In genomic region chr15:77513226-77513625, GRCh38 we compare ENCODE assay signal across 22 cellular contexts.
A peak's percentile ranks its signal among the peaks of the same experiment; 100 is the strongest.
DNase-seq lines count a peak whose midpoint lies in the region; ATAC-seq and TF ChIP-seq lines count a peak whose summit lies in the region.
"Had no signal": no experiment of that assay in that cellular context is flagged by ENCODE, and none has a peak within 500 bp of the region (broad histone marks: within the 10 kb centered on the region; RNA-seq: fewer than 3 reads in every experiment).

No MANE protein-coding gene starts in this region.

- no peaks in the 10 kb centered on the region for H3K27me3 Mint-ChIP-seq in Caco-2 (ENCODE audit: insufficient read depth, unreplicated experiment)
- H3K27me3 Mint-ChIP-seq: B cell had no signal

- H3K27me3 ChIP-seq in adrenal gland (no peaks in the 10 kb centered on the region), gastrocnemius medialis (no peaks in the 10 kb centered on the region), Caco-2 (replicated peaks; ENCODE audit: control insufficient read depth, insufficient read depth, low read length) (no peaks in the 10 kb centered on the region)
- H3K27me3 ChIP-seq: Peyer's patch had no signal

- CTCF ChIA-PET in Caco-2 (lab: Charles Lee): no interaction called here

- TF ChIP-seq POLR2A in adrenal gland (IDR thresholded peaks at IDR 0.05): no peak
- TF ChIP-seq POLR2A in gastrocnemius medialis (IDR thresholded peaks at IDR 0.05): no peak

- TF ChIP-seq CTCF in adrenal gland (IDR thresholded peaks at IDR 0.05) (no peak), gastrocnemius medialis (IDR thresholded peaks at IDR 0.05 in 4 of 5, conservative IDR thresholded peaks at IDR 0.05 in 1 of 5) (no peak), Caco-2 (IDR thresholded peaks at IDR 0.05; ENCODE audit: insufficient read depth in 1 of 2, low read depth in 1 of 2, low read length in 1 of 2, severe bottlenecking in 1 of 2, unreplicated experiment in 1 of 2) (no peak)

- POLR2A ChIA-PET in Caco-2 (lab: Charles Lee): no interaction called here

- no peak overlapping the region for H3K4me3 Mint-ChIP-seq in Caco-2 (ENCODE audit: unreplicated experiment)
- H3K4me3 Mint-ChIP-seq: B cell had no signal

- intact Hi-C loops in adrenal gland (cut with DNase I): no loop called here
- intact Hi-C loops in left cardiac atrium (cut with DNase I): no loop called here
- intact Hi-C loops in gastrocnemius medialis (cut with DNase I; ENCODE audit: low total_unique reads): no loop called here
- intact Hi-C loops in Caco-2 (cut with micrococcal nuclease; ENCODE audit: unreplicated experiment): no loop called here

- H3K4me3 ChIP-seq in adrenal gland (no peak overlapping the region), gastrocnemius medialis (no peak overlapping the region), Caco-2 (ENCODE audit: low read depth, low read length) (no peak overlapping the region)
- H3K4me3 ChIP-seq: A549, K562, Peyer's patch had no signal

- BruUV-seq in Caco-2 (replicated peaks; lab: Mats Ljungman, UMichigan): no TSS peak

- H3K36me3 ChIP-seq in adrenal gland (replicated peaks in 1 of 2): no peaks in the 10 kb centered on the region
- no peaks in the 10 kb centered on the region for H3K36me3 ChIP-seq in gastrocnemius medialis
- no peaks in the 10 kb centered on the region for H3K36me3 ChIP-seq in Caco-2 (ENCODE audit: control insufficient read depth, insufficient read depth, low read length)
- H3K36me3 ChIP-seq: Peyer's patch had no signal

- H3K9me3 Mint-ChIP-seq in Caco-2 (ENCODE audit: unreplicated experiment): no peaks in the 10 kb centered on the region

- H3K4me1 ChIP-seq in adrenal gland (replicated peaks in 1 of 2) (peaks cover 7 to 10% of the 10 kb centered on the region in 2 donors), gastrocnemius medialis (peaks cover 26 to 38% of the 10 kb centered on the region in 2 donors), Caco-2 (no peaks in the 10 kb centered on the region)
- H3K4me1 ChIP-seq: A549 had no signal

- no peaks in the 10 kb centered on the region for H3K36me3 Mint-ChIP-seq in Caco-2 (ENCODE audit: insufficient read depth, unreplicated experiment)
- H3K36me3 Mint-ChIP-seq: CD14-positive monocyte had no signal

- H3K4me1 Mint-ChIP-seq in Caco-2 (ENCODE audit: low read depth, unreplicated experiment): no peaks in the 10 kb centered on the region

- H3K27ac Mint-ChIP-seq in Caco-2 (ENCODE audit: unreplicated experiment): no peak overlapping the region
- H3K27ac Mint-ChIP-seq: B cell, CD14-positive monocyte had no signal

- ATAC-seq in left cardiac atrium: peak; percentile 67 to 80
- peak; percentile 92 to 95 for ATAC-seq in gastrocnemius medialis
- ATAC-seq in GM18909 (IDR thresholded peaks at IDR 0.05; ENCODE audit: poor library complexity, unreplicated experiment): no peak
- ATAC-seq: A549, K562 had no signal

- 64 to 78% (median 70%) methylated on average over 4 of the region's 4 CpGs for WGBS in adrenal gland, 4 donors

- no peaks in the 10 kb centered on the region for H3K9me3 ChIP-seq in adrenal gland (replicated peaks in 1 of 3)
- no peaks in the 10 kb centered on the region for H3K9me3 ChIP-seq in gastrocnemius medialis
- H3K9me3 ChIP-seq in Caco-2: no peaks in the 10 kb centered on the region
- H3K9me3 ChIP-seq: A549, Peyer's patch had no signal

- H3K27ac ChIP-seq in adrenal gland (no peak overlapping the region), gastrocnemius medialis (peak overlapping the region; percentile 56 to 71 (median 59))
- H3K27ac ChIP-seq: A549, Peyer's patch had no signal

- peak; percentile 32 for DNase-seq in M059J (ENCODE audit: low read depth)
- DNase-seq in adrenal gland: peak in 6 of 7 donors; percentile 38 to 80 (median 58)
- DNase-seq in left cardiac atrium: no peak
- peak; percentile 38 to 58 for DNase-seq in gastrocnemius medialis
- no peak for DNase-seq in OCI-M1 (lab: John Stamatoyannopoulos, UW)
- DNase-seq in Caco-2: no peak
- DNase-seq: EL; GF-D8; MM.1S; NCI-H1048; NCI-H1417 treated with DMSO at 0.1 percent for 48 hours; NCI-H187; NCI-H2107; NCI-H524; NCI-H774; NK-92 treated with Interleukin-12 subunit alpha and Interleukin-12 subunit beta, amount 100 ng/mL, for 24 hours; Peyer's patch had no signal

- in situ Hi-C loops in gastrocnemius medialis (cut with MboI; ENCODE audit: low sequenced_read_pairs in 4 of 4): no loop called here

Comparison
In these comparisons a context has a peak if more than half of its experiments do, and no peak if none do; other contexts are left out.
1. DNase-seq: peak in M059J (single experiment), adrenal gland (6 of 7) and gastrocnemius medialis (2 of 2); none in left cardiac atrium (single experiment), OCI-M1 (single experiment) and Caco-2 (0 of 2).
2. H3K27ac ChIP-seq: peak in gastrocnemius medialis (4 of 4); none in adrenal gland (0 of 5).